Comparison of ENCODE assay signal across 24 cellular contexts in the genomic region with DNA sequence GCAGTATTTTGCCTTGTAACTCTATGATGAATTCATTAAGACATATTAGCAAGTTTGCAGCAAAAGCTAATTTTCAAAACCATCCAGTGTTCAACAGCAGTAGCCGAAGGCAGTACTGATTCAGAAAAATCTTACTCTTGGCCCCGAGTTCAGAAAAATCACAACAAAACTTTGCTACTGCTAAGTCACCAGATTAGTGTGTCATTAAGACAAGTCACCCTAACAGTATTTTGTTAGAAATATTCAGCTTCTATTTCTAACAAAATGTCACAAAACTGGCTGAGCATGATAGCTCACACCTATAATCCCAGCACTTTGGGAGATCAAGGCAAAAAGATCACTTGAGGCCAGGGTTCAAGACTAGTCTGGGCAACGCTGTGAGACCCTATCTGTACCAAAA. TPM values are rescaled to one million over a fixed set of nuclear protein-coding genes. Genes with fewer than 3 reads are reported as not detected.
A peak's percentile ranks its signal among the peaks of the same experiment; 100 is the strongest.
DNase-seq lines count a peak whose midpoint lies in the region; ATAC-seq, FAIRE-seq and TF ChIP-seq lines count a peak whose summit lies in the region.
"Had no signal": no experiment of that assay in that cellular context is flagged by ENCODE, and none has a peak within 500 bp of the region (broad histone marks: within the 10 kb centered on the region; RNA-seq: fewer than 3 reads in every experiment).

No MANE protein-coding gene starts in this region.

- no peak overlapping the region for H3K4me3 Mint-ChIP-seq in activated CD4-positive, alpha-beta T cell treated with anti-CD3 and anti-CD28 coated beads, Interleukin-2, amount 10 ng/mL, durations not matched to agents 24 days and 14 days
- H3K4me3 Mint-ChIP-seq in activated naive CD8-positive, alpha-beta T cell, result peak overlapping the region; percentile 20
- H3K4me3 Mint-ChIP-seq in naive thymus-derived CD8-positive, alpha-beta T cell, result peak overlapping the region in 4 of 10 donors; percentile 16 to 45 (median 33)
- no peak overlapping the region for H3K4me3 Mint-ChIP-seq in nephron progenitor cell
- H3K4me3 Mint-ChIP-seq: dendritic cell treated with granulocyte-macrophage colony-stimulating factor and Interleukin-4, amounts not matched to agents 40 ng/mL and 50 ng/mL, for 4 days; stimulated activated memory B cell treated with anti-CD40 and anti-IgM and Interleukin-4, amounts not matched to agents 10 μg/mL and 1 μg/mL and 100 μg/mL, for 72 hours had no signal

- intact Hi-C loops in activated CD4-positive, alpha-beta T cell treated with anti-CD3 and anti-CD28 coated beads, Interleukin-2, amount 10 ng/mL, durations not matched to agents 24 days and 14 days (cut with micrococcal nuclease), result no loop called here

- peak; percentile 47 for DNase-seq in activated CD4-positive, alpha-beta T cell treated with anti-CD3 and anti-CD28 coated beads, Interleukin-2, amount 10 ng/mL, durations not matched to agents 24 days and 14 days
- no peak for DNase-seq in activated CD4-positive, alpha-beta T cell treated with anti-CD3 and anti-CD28 coated beads, Interleukin-2, amount 50 U/mL, for 1 hour
- DNase-seq in GM19239 (ENCODE audit: insufficient read length, low spot score) (no peak), nephron progenitor cell (no peak), DMS 273 treated with DMSO at 0.1 percent for 48 hours (lab: John Stamatoyannopoulos, UW) (no peak), cerebellar cortex (ENCODE audit: low spot score) (no peak)
- DNase-seq in naive thymus-derived CD8-positive, alpha-beta T cell, result no peak
- DNase-seq: 8988T; activated CD8-positive, alpha-beta memory T cell treated with anti-CD3 and anti-CD28 coated beads for 24 hours; activated naive CD4-positive, alpha-beta T cell treated with Interleukin-2 at 50 U/mL for 16 hours; activated T-cell treated with anti-CD3 and anti-CD28 coated beads, Interleukin-2, amount 50 U/mL, for 1 hour; central memory CD4-positive, alpha-beta T cell; gastrocnemius medialis; NCI-H187 treated with DMSO at 0.1 percent for 48 hours; NK-92 treated with Interleukin-12 subunit alpha and Interleukin-12 subunit beta, amount 100 ng/mL, for 24 hours; SHP77; sigmoid colon; stimulated activated CD4-positive, alpha-beta T cell treated with anti-CD3 and anti-CD28 coated beads, Interleukin-4, amount 100 ng/mL, for 4 hours; upper lobe of right lung had no signal

- POLR2A ChIA-PET in naive thymus-derived CD8-positive, alpha-beta T cell (lab: Charles Lee), result interaction anchor here (1.2 kb wide), 1 partner anchor 9 kb away, joined by 3 read pairs; the partner anchor contains the start of gene GTF2B

- no peaks in the 10 kb centered on the region for H3K27me3 Mint-ChIP-seq in activated CD4-positive, alpha-beta T cell treated with anti-CD3 and anti-CD28 coated beads, Interleukin-2, amount 10 ng/mL, durations not matched to agents 24 days and 14 days
- H3K27me3 Mint-ChIP-seq in activated naive CD8-positive, alpha-beta T cell, result no peaks in the 10 kb centered on the region
- no peaks in the 10 kb centered on the region for H3K27me3 Mint-ChIP-seq in naive thymus-derived CD8-positive, alpha-beta T cell
- H3K27me3 Mint-ChIP-seq in nephron progenitor cell (ENCODE audit: low read depth, poor library complexity), result no peaks in the 10 kb centered on the region
- H3K27me3 Mint-ChIP-seq: dendritic cell treated with granulocyte-macrophage colony-stimulating factor and Interleukin-4, amounts not matched to agents 40 ng/mL and 50 ng/mL, for 4 days; stimulated activated memory B cell treated with anti-CD40 and anti-IgM and Interleukin-4, amounts not matched to agents 10 μg/mL and 1 μg/mL and 100 μg/mL, for 72 hours had no signal

- H3K4me1 Mint-ChIP-seq in activated CD4-positive, alpha-beta T cell treated with anti-CD3 and anti-CD28 coated beads, Interleukin-2, amount 10 ng/mL, durations not matched to agents 24 days and 14 days, result peaks cover 20% of the 10 kb centered on the region
- H3K4me1 Mint-ChIP-seq in activated naive CD8-positive, alpha-beta T cell (ENCODE audit: low read depth), result peaks cover 49% of the 10 kb centered on the region
- peaks cover 12 to 57% (median 49%) of the 10 kb centered on the region in 4 donors for H3K4me1 Mint-ChIP-seq in naive thymus-derived CD8-positive, alpha-beta T cell
- H3K4me1 Mint-ChIP-seq in nephron progenitor cell, result no peaks in the 10 kb centered on the region

- no peaks in the 10 kb centered on the region for H3K9me3 Mint-ChIP-seq in activated CD4-positive, alpha-beta T cell treated with anti-CD3 and anti-CD28 coated beads, Interleukin-2, amount 10 ng/mL, durations not matched to agents 24 days and 14 days
- no peaks in the 10 kb centered on the region for H3K9me3 Mint-ChIP-seq in activated naive CD8-positive, alpha-beta T cell (ENCODE audit: low read depth)
- no peaks in the 10 kb centered on the region for H3K9me3 Mint-ChIP-seq in naive thymus-derived CD8-positive, alpha-beta T cell
- no peaks in the 10 kb centered on the region for H3K9me3 Mint-ChIP-seq in nephron progenitor cell
- H3K9me3 Mint-ChIP-seq: dendritic cell treated with granulocyte-macrophage colony-stimulating factor and Interleukin-4, amounts not matched to agents 40 ng/mL and 50 ng/mL, for 4 days; stimulated activated memory B cell treated with anti-CD40 and anti-IgM and Interleukin-4, amounts not matched to agents 10 μg/mL and 1 μg/mL and 100 μg/mL, for 72 hours had no signal

- ATAC-seq in naive thymus-derived CD8-positive, alpha-beta T cell, result no peak
- ATAC-seq: gastrocnemius medialis; stimulated activated memory B cell treated with anti-CD40 and anti-IgM and Interleukin-4, amounts not matched to agents 10 μg/mL and 1 μg/mL and 100 μg/mL, for 72 hours; upper lobe of right lung had no signal

- peak; percentile 52 for FAIRE-seq in GM19239 (lab: Jason Lieb, UNC)
- FAIRE-seq: endometrium, H1 had no signal

- no peak overlapping the region for H3K27ac Mint-ChIP-seq in activated CD4-positive, alpha-beta T cell treated with anti-CD3 and anti-CD28 coated beads, Interleukin-2, amount 10 ng/mL, durations not matched to agents 24 days and 14 days
- peak overlapping the region; percentile 80 for H3K27ac Mint-ChIP-seq in activated naive CD8-positive, alpha-beta T cell
- peak overlapping the region in 6 of 10 donors; percentile 0 to 70 (median 54) for H3K27ac Mint-ChIP-seq in naive thymus-derived CD8-positive, alpha-beta T cell
- H3K27ac Mint-ChIP-seq in nephron progenitor cell, result no peak overlapping the region
- H3K27ac Mint-ChIP-seq: dendritic cell treated with granulocyte-macrophage colony-stimulating factor and Interleukin-4, amounts not matched to agents 40 ng/mL and 50 ng/mL, for 4 days; stimulated activated memory B cell treated with anti-CD40 and anti-IgM and Interleukin-4, amounts not matched to agents 10 μg/mL and 1 μg/mL and 100 μg/mL, for 72 hours had no signal

- no peak for TF ChIP-seq CTCF in nephron progenitor cell (IDR thresholded peaks at IDR 0.05)

- peaks cover 44% of the 10 kb centered on the region for H3K36me3 Mint-ChIP-seq in activated CD4-positive, alpha-beta T cell treated with anti-CD3 and anti-CD28 coated beads, Interleukin-2, amount 10 ng/mL, durations not matched to agents 24 days and 14 days (ENCODE audit: low read depth)
- H3K36me3 Mint-ChIP-seq in activated naive CD8-positive, alpha-beta T cell, result no peaks in the 10 kb centered on the region
- peaks cover 0 to 87% (median 10%) of the 10 kb centered on the region in 3 donors for H3K36me3 Mint-ChIP-seq in naive thymus-derived CD8-positive, alpha-beta T cell
- H3K36me3 Mint-ChIP-seq in nephron progenitor cell (ENCODE audit: low read depth), result peaks cover 8% of the 10 kb centered on the region

RNA-seq across cellular contexts. Expression of gene GTF2B, which starts 8.2 kb away (rescaled TPM):
- 41.2 and 42.2 TPM in 2 replicates for total RNA-seq in activated CD4-positive, alpha-beta T cell treated with anti-CD3 and anti-CD28 coated beads, Interleukin-2, amount 10 ng/mL, durations not matched to agents 24 days and 14 days
- 10 to 100 TPM; 44.3 to 47.3 TPM for total RNA-seq in naive thymus-derived CD8-positive, alpha-beta T cell
- polyA plus RNA-seq in naive thymus-derived CD8-positive, alpha-beta T cell, result 10 to 100 TPM; 43.1 to 56.8 (median 45.1) TPM

Comparison
In these comparisons a context has a peak if more than half of its experiments do, and no peak if none do; other contexts are left out.
1. H3K27ac Mint-ChIP-seq: peak in activated naive CD8-positive, alpha-beta T cell (single experiment) and naive thymus-derived CD8-positive, alpha-beta T cell (6 of 10); none in activated CD4-positive, alpha-beta T cell treated with anti-CD3 and anti-CD28 coated beads, Interleukin-2, amount 10 ng/mL, durations not matched to agents 24 days and 14 days (single experiment) and nephron progenitor cell (single experiment).